8 cellular contexts compared by ENCODE assay signal in genomic region chr17:7237761-7238417, GRCh38. TPM values are rescaled to one million over a fixed set of nuclear protein-coding genes. Genes with fewer than 3 reads are reported as not detected.
DNase-seq lines count a peak whose midpoint lies in the region; ATAC-seq and TF ChIP-seq lines count a peak whose summit lies in the region.

No MANE protein-coding gene starts in this region.

- peak overlapping the region; percentile 92 for H3K27ac ChIP-seq in RWPE2 (ENCODE audit: poor library complexity, severe bottlenecking)
- H3K27ac ChIP-seq in testis = peak overlapping the region; percentile 97 to 99

- no peak for ATAC-seq in RWPE2 (ENCODE audit: low read depth)
- ATAC-seq in GM21447 (IDR thresholded peaks at IDR 0.05; ENCODE audit: unreplicated experiment) = no peak

- no peaks in the 10 kb centered on the region; the same call in 1 of the 2 replicates for H3K9me3 ChIP-seq in HAP-1
- no peaks in the 10 kb centered on the region for H3K9me3 ChIP-seq in RWPE2 (ENCODE audit: severe bottlenecking)
- H3K9me3 ChIP-seq in testis = no peaks in the 10 kb centered on the region

- peaks cover 20% of the 10 kb centered on the region for H3K4me1 ChIP-seq in HAP-1
- peaks cover 4% of the 10 kb centered on the region for H3K4me1 ChIP-seq in RWPE2 (ENCODE audit: insufficient read depth, poor library complexity, severe bottlenecking)
- peaks cover 48% of the 10 kb centered on the region for H3K4me1 ChIP-seq in testis

- in situ Hi-C loops in HAP-1 (cut with MboI; ENCODE audit: low sequenced_read_pairs) = loop anchor here (25.0 kb wide), 1 partner anchor 924 kb away; the partner anchor contains the start of genes PER1 and VAMP2

- no peaks in the 10 kb centered on the region for H3K27me3 ChIP-seq in HAP-1 (ENCODE audit: low read depth)
- H3K27me3 ChIP-seq in RWPE2 (ENCODE audit: insufficient read depth, poor library complexity, severe bottlenecking) = no peaks in the 10 kb centered on the region
- no peaks in the 10 kb centered on the region for H3K27me3 ChIP-seq in testis

- H3K36me3 ChIP-seq in HAP-1 (replicated peaks) (peaks cover 52% of the 10 kb centered on the region), RWPE2 (ENCODE audit: low read depth) (peaks cover 36% of the 10 kb centered on the region), testis (ENCODE audit: low read depth, missing control alignments) (no peaks in the 10 kb centered on the region)

- DNase-seq in AG20443 (ENCODE audit: low spot score) (peak; percentile 77), HAP-1 (ENCODE audit: low spot score in 2 of 2) (peak; percentile 53 to 90), RWPE2 (ENCODE audit: low spot score) (no peak), germinal center (ENCODE audit: low spot score) (peak; percentile 87), occipital lobe (lab: John Stamatoyannopoulos, UW) (peak; percentile 33), testis (peak; percentile 87)
- peak; percentile 30 to 75 (median 60) for DNase-seq in activated naive CD4-positive, alpha-beta T cell (lab: John Stamatoyannopoulos, UW)

- no peak for TF ChIP-seq POLR2A in testis (IDR thresholded peaks at IDR 0.05)

- H3K4me3 ChIP-seq in HAP-1 (peak overlapping the region; percentile 95), RWPE2 (ENCODE audit: severe bottlenecking) (peak overlapping the region; percentile 60), testis (peak overlapping the region; percentile 84 to 99)

- TF ChIP-seq CTCF in RWPE2 (IDR thresholded peaks at IDR 0.05; ENCODE audit: poor library complexity, severe bottlenecking) (no peak), testis (IDR thresholded peaks at IDR 0.05) (no peak)

- WGBS in testis, 2 donors = 2% methylated on average over 13 to 58 of the region's 73 CpGs

- intact Hi-C loops in testis (cut with DNase I; ENCODE audit: low total_unique reads) = no loop called here

RNA-seq across cellular contexts. Expression of gene PHF23, which starts 1.4 kb away (rescaled TPM):
- total RNA-seq in occipital lobe (33.7 TPM), testis (10 to 100 TPM; 54.9 to 61.6 TPM)
- polyA plus RNA-seq in testis (ENCODE audit: insufficient read depth, low read depth, low replicate concordance) = 53.4 TPM

RNA-seq across cellular contexts. Expression of gene DVL2, which starts 3.6 kb away (rescaled TPM):
- total RNA-seq in occipital lobe = 49.1 TPM
- total RNA-seq in testis = 100 to 1,000 TPM in 1 of 2 donors, 10 to 100 TPM in 1; 81.3 to 102 TPM
- 43.6 TPM for polyA plus RNA-seq in testis (ENCODE audit: insufficient read depth, low read depth, low replicate concordance)

RNA-seq across cellular contexts. Expression of gene GABARAP, which starts 4.4 kb away (rescaled TPM):
- 93.3 TPM for total RNA-seq in occipital lobe
- 100 to 1,000 TPM; 521 to 683 TPM for total RNA-seq in testis
- polyA plus RNA-seq in testis (ENCODE audit: insufficient read depth, low read depth, low replicate concordance) = 1,171 TPM

RNA-seq across cellular contexts. Expression of gene CTDNEP1, which starts 13.6 kb away (rescaled TPM):
- total RNA-seq in occipital lobe (26.5 TPM), testis (10 to 100 TPM; 86.4 to 94.0 TPM)
- polyA plus RNA-seq in testis (ENCODE audit: insufficient read depth, low read depth, low replicate concordance) = 138 TPM

RNA-seq across cellular contexts. Expression of gene ELP5, which starts 14.1 kb away (rescaled TPM):
- total RNA-seq in occipital lobe = 25.4 TPM
- 100 to 1,000 TPM; 107 to 123 TPM for total RNA-seq in testis
- 295 TPM for polyA plus RNA-seq in testis (ENCODE audit: insufficient read depth, low read depth, low replicate concordance)
